ENCODE assay signal across 17 cellular contexts in the genomic region with DNA sequence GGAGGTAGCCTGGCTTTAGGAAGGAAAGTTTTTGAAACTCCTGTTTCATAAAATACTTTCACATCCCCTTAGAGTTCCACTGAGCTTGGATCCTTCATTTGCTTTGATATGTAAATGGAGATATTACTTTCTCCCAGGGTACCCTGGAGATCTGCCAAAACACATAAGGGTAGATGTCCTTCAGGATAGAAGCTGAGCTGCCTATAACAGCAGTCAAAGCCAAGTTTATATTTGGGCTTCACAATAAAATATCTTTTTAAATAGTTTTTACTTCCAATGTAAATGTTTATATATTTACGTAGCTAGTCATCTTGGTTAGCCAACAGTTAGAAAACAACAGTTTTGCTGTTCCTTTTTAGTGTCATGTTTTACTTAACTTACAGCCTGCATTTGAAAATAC.
"Had no signal": no experiment of that assay in that cellular context is flagged by ENCODE, and none has a peak within 500 bp of the region (broad histone marks: within the 10 kb centered on the region; RNA-seq: fewer than 3 reads in every experiment).

No MANE protein-coding gene starts in this region.

- H3K4me1 ChIP-seq: parathyroid adenoma, thyroid gland had no signal

- H3K9me3 ChIP-seq: neutrophil, thyroid gland had no signal

- H3K27me3 ChIP-seq: neutrophil, thyroid gland had no signal

- ATAC-seq: activated CD4-positive, alpha-beta T cell treated with anti-CD3 and anti-CD28 coated beads for 36 hours; activated naive CD4-positive, alpha-beta T cell treated with anti-CD3 and anti-CD28 coated beads, Interleukin-2, amount 50 U/mL, for 72 hours; activated T-cell treated with anti-CD3 and anti-CD28 coated beads, Interleukin-2, amount 50 U/mL, for 4 hours; effector memory CD8-positive, alpha-beta T cell; left lobe of liver; natural killer cell; stimulated activated effector memory CD8-positive, alpha-beta T cell treated with anti-CD3 and anti-CD28 coated beads, Interleukin-12 subunit alpha, Interleukin-12 subunit beta, amount 100 ng/mL, for 72 hours had no signal

- DNase-seq: activated CD4-positive, alpha-beta memory T cell treated with anti-CD3 and anti-CD28 coated beads for 36 hours; activated CD4-positive, alpha-beta T cell treated with anti-CD3 and anti-CD28 coated beads for 36 hours; activated gamma-delta T cell; activated T-cell treated with anti-CD3 and anti-CD28 coated beads, Interleukin-2, amount 50 U/mL, for 4 hours; amniotic stem cell; effector memory CD8-positive, alpha-beta T cell; islet precursor cell; natural killer cell; T-helper 1 cell; thyroid gland had no signal

- H3K4me3 ChIP-seq: thyroid gland had no signal

- H3K27ac ChIP-seq: neutrophil, parathyroid adenoma, thyroid gland had no signal

- H3K4me3 Mint-ChIP-seq: activated CD4-positive, alpha-beta memory T cell treated with anti-CD3 and anti-CD28 coated beads for 36 hours; activated CD4-positive, alpha-beta T cell treated with anti-CD3 and anti-CD28 coated beads for 36 hours; activated T-cell treated with anti-CD3 and anti-CD28 coated beads, Interleukin-2, amount 50 U/mL, for 4 hours; dendritic cell treated with granulocyte-macrophage colony-stimulating factor and Interleukin-4, amounts not matched to agents 40 ng/mL and 50 ng/mL, for 4 days; effector memory CD8-positive, alpha-beta T cell; memory B cell; natural killer cell; stimulated activated effector memory CD8-positive, alpha-beta T cell treated with anti-CD3 and anti-CD28 coated beads, Interleukin-12 subunit alpha, Interleukin-12 subunit beta, amount 100 ng/mL, for 72 hours had no signal

- H3K36me3 ChIP-seq: neutrophil, thyroid gland had no signal

- H3K27me3 Mint-ChIP-seq: activated CD4-positive, alpha-beta memory T cell treated with anti-CD3 and anti-CD28 coated beads for 36 hours; activated CD4-positive, alpha-beta T cell treated with anti-CD3 and anti-CD28 coated beads for 36 hours; dendritic cell treated with granulocyte-macrophage colony-stimulating factor and Interleukin-4, amounts not matched to agents 40 ng/mL and 50 ng/mL, for 4 days; effector memory CD8-positive, alpha-beta T cell; memory B cell had no signal

- H3K36me3 Mint-ChIP-seq: activated CD4-positive, alpha-beta memory T cell treated with anti-CD3 and anti-CD28 coated beads for 36 hours; activated naive CD4-positive, alpha-beta T cell treated with anti-CD3 and anti-CD28 coated beads, Interleukin-2, amount 50 U/mL, for 72 hours; natural killer cell; stimulated activated effector memory CD8-positive, alpha-beta T cell treated with anti-CD3 and anti-CD28 coated beads, Interleukin-12 subunit alpha, Interleukin-12 subunit beta, amount 100 ng/mL, for 72 hours had no signal

- H3K27ac Mint-ChIP-seq: activated CD4-positive, alpha-beta memory T cell treated with anti-CD3 and anti-CD28 coated beads for 36 hours; activated CD4-positive, alpha-beta T cell treated with anti-CD3 and anti-CD28 coated beads for 36 hours; activated naive CD4-positive, alpha-beta T cell treated with anti-CD3 and anti-CD28 coated beads, Interleukin-2, amount 50 U/mL, for 72 hours; dendritic cell treated with granulocyte-macrophage colony-stimulating factor and Interleukin-4, amounts not matched to agents 40 ng/mL and 50 ng/mL, for 4 days; effector memory CD8-positive, alpha-beta T cell; memory B cell; natural killer cell; stimulated activated effector memory CD8-positive, alpha-beta T cell treated with anti-CD3 and anti-CD28 coated beads, Interleukin-12 subunit alpha, Interleukin-12 subunit beta, amount 100 ng/mL, for 72 hours had no signal

- H3K9me3 Mint-ChIP-seq: effector memory CD8-positive, alpha-beta T cell had no signal

- H3K9ac ChIP-seq: parathyroid adenoma had no signal

- H3K79me2 ChIP-seq: parathyroid adenoma had no signal

- H3K4me1 Mint-ChIP-seq: activated CD4-positive, alpha-beta T cell treated with anti-CD3 and anti-CD28 coated beads for 36 hours; memory B cell; natural killer cell; stimulated activated effector memory CD8-positive, alpha-beta T cell treated with anti-CD3 and anti-CD28 coated beads, Interleukin-12 subunit alpha, Interleukin-12 subunit beta, amount 100 ng/mL, for 72 hours had no signal

- H2AFZ ChIP-seq: parathyroid adenoma had no signal
